ENCODE assay signal across 10 cellular contexts in the genomic region with DNA sequence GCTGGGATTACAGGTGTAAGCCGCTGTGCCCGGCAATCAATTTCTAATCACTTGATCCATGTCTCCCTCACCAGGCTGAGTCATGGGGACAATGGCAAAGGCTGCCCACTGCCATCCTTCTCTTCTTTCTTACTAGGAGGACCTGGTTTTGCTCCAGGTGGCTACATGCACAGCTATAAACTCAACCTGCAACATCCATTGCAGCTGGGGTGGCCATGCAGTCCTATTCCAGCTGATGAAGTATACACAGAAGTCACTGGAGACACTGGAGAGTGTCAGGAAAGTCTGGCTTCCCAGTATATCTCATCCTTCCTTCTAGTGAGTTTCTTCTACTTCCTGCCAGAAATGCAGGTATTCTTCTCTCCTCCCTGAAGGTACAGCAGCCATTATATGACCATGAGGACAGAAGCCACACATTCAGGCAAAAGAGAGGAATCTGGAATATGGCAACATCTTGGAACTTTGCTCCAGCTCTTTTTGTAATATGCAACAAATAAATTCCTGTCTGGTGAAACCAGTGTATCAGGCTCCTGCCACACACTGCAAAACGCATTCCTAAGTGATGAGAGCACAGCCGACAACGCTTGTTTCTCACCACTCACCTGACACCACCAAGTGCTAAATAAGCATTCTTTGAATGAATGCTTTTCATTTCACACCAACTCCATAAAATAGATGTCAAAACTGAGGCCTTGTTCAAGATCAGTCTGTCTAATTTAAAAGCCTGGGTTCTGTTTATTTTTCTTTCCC. TPM values are rescaled to one million over a fixed set of nuclear protein-coding genes. Genes with fewer than 3 reads are reported as not detected.
DNase-seq lines count a peak whose midpoint lies in the region; TF ChIP-seq lines count a peak whose summit lies in the region.
"Had no signal": no experiment of that assay in that cellular context is flagged by ENCODE, and none has a peak within 500 bp of the region (broad histone marks: within the 10 kb centered on the region; RNA-seq: fewer than 3 reads in every experiment).

No MANE protein-coding gene starts in this region.

- peak; percentile 96 for DNase-seq in A172 (ENCODE audit: low spot score)
- peak; percentile 82 for DNase-seq in HT-29 (ENCODE audit: low spot score)
- peak; percentile 96 for DNase-seq in choroid plexus epithelial cell (ENCODE audit: low read depth)
- peak; percentile 82 for DNase-seq in left kidney (ENCODE audit: low read depth, low spot score)
- DNase-seq in foreskin melanocyte, result no peak
- DNase-seq in effector CD4-positive, alpha-beta T cell, result no peak
- DNase-seq in ecto neural progenitor cell (ENCODE audit: low spot score), result no peak
- no peak for DNase-seq in activated CD4-positive, CD25-positive, alpha-beta regulatory T cell treated with anti-CD3 and anti-CD28 coated beads, Interleukin-2, amount 50 U/mL, for 72 hours
- DNase-seq: NCI-H1092 had no signal

- TF ChIP-seq CTCF in choroid plexus epithelial cell (conservative IDR thresholded peaks at IDR 0.05; ENCODE audit: low read depth, low read length), result no peak

- no peak overlapping the region for H3K4me3 ChIP-seq in choroid plexus epithelial cell (ENCODE audit: low read depth, low read length)
- H3K4me3 ChIP-seq: BLaER1 treated with 17β-estradiol and CSF1 and Interleukin-3, amounts not matched to agents 10 nM and 100 nM had no signal

RNA-seq across cellular contexts. Expression of a gene that starts 32.3 kb away (rescaled TPM):
- not detected in 2 replicates for total RNA-seq in A172 (2014; rRNA removed; shearing (Covaris generic))
- not detected in 2 replicates for total RNA-seq in HT-29 (2014; rRNA removed; shearing (Covaris generic))

RNA-seq across cellular contexts. Expression of a gene that starts 52.3 kb away (rescaled TPM):
- total RNA-seq in A172 (2014; rRNA removed; shearing (Covaris generic)), result 0.22 and 0.57 TPM in 2 replicates
- total RNA-seq in HT-29 (2014; rRNA removed; shearing (Covaris generic)), result 0.39 TPM in 1 of 2 replicates, not detected in the other

Comparison
In these comparisons a context has a peak if more than half of its experiments do, and no peak if none do; other contexts are left out.
1. DNase-seq: peak in A172 (single experiment), HT-29 (single experiment), choroid plexus epithelial cell (single experiment) and left kidney (single experiment); none in foreskin melanocyte (single experiment), effector CD4-positive, alpha-beta T cell (single experiment), ecto neural progenitor cell (single experiment) and activated CD4-positive, CD25-positive, alpha-beta regulatory T cell treated with anti-CD3 and anti-CD28 coated beads, Interleukin-2, amount 50 U/mL, for 72 hours (single experiment).